ENCODE assay signal across 22 cellular contexts in the genomic region with DNA sequence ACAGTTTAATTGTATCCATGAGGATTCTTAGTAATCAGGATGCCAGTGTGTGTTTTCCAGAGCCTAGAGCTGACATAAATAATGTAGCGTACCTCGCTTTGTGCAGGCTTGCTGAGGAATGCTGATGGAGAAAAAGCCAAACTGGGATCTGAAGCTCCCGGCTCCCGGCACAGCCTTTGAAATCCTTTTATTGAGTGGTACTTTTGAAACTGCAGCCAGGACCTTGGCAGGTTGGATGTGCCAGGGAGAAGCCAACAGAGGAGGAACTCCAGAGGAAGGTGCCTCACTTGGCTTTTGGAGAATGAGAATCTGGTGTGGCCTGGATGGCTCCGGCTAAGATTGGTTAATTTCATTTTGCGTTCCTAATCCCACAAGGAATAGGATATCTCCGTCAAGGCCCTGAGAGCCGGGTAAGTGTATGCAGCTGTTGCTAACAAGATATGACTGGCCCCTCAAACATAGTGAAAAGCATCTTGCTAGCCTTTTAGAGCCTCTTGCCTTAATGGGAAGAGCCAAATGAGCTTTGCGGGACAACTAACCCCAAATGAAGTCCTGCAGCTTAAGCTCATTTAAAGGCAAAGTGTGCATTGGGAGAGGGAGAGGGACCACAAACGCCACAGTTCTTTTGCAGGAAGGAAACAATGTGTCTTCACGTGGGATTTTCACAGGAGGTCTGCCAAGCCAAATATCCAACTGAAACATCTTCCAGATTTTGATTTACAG.
A peak's percentile ranks its signal among the peaks of the same experiment; 100 is the strongest.
DNase-seq lines count a peak whose midpoint lies in the region; TF ChIP-seq lines count a peak whose summit lies in the region.
"Had no signal": no experiment of that assay in that cellular context is flagged by ENCODE, and none has a peak within 500 bp of the region (broad histone marks: within the 10 kb centered on the region; RNA-seq: fewer than 3 reads in every experiment).

No MANE protein-coding gene starts in this region.

- H3K27me3 ChIP-seq in esophagus squamous epithelium, result no peaks in the 10 kb centered on the region
- H3K27me3 ChIP-seq in vagina, result no peaks in the 10 kb centered on the region
- H3K27me3 ChIP-seq in colonic mucosa, result no peaks in the 10 kb centered on the region
- H3K27me3 ChIP-seq: thyroid gland had no signal

- H3K4me3 Mint-ChIP-seq in nephron progenitor cell (no peak overlapping the region), immature natural killer cell (no peak overlapping the region)
- H3K4me3 Mint-ChIP-seq: activated CD4-positive, alpha-beta T cell treated with anti-CD3 and anti-CD28 coated beads, Interleukin-2, amount 10 ng/mL, durations not matched to agents 24 days and 14 days; activated naive CD4-positive, alpha-beta T cell treated with anti-CD3 and anti-CD28 coated beads for 36 hours; activated T-cell treated with anti-CD3 and anti-CD28 coated beads, Interleukin-2, amount 50 U/mL, for 72 hours; CD4-positive, alpha-beta T cell; dendritic cell treated with granulocyte-macrophage colony-stimulating factor and Interleukin-4, amounts not matched to agents 40 ng/mL and 50 ng/mL, for 4 days; T-helper 2 cell treated with Interferon-gamma antibody and Interleukin-4, amounts not matched to agents 5 μg/mL and 100 μg/mL, for 36 hours had no signal

- H3K4me1 Mint-ChIP-seq in nephron progenitor cell (peaks cover 33% of the 10 kb centered on the region), immature natural killer cell (no peaks in the 10 kb centered on the region)
- H3K4me1 Mint-ChIP-seq: activated CD4-positive, alpha-beta T cell treated with anti-CD3 and anti-CD28 coated beads, Interleukin-2, amount 10 ng/mL, durations not matched to agents 24 days and 14 days had no signal

- peak overlapping the region; percentile 8 to 53 (median 13) for H3K4me3 ChIP-seq in esophagus squamous epithelium
- H3K4me3 ChIP-seq in vagina, result peak overlapping the region; percentile 10 to 23
- no peak overlapping the region for H3K4me3 ChIP-seq in colonic mucosa
- H3K4me3 ChIP-seq: lower lobe of right lung, thyroid gland had no signal

- H3K4me1 ChIP-seq in esophagus squamous epithelium (peaks cover 7 to 38% (median 8%) of the 10 kb centered on the region in 3 donors), vagina (no peaks in the 10 kb centered on the region), colonic mucosa (no peaks in the 10 kb centered on the region)
- H3K4me1 ChIP-seq: lower lobe of right lung, thyroid gland had no signal

- H3K27ac ChIP-seq in esophagus squamous epithelium, result peak overlapping the region; percentile 57 to 66 (median 62)
- no peak overlapping the region for H3K27ac ChIP-seq in vagina
- no peak overlapping the region for H3K27ac ChIP-seq in colonic mucosa
- H3K27ac ChIP-seq: lower lobe of right lung, thyroid gland had no signal

- H3K27ac Mint-ChIP-seq in nephron progenitor cell (peak overlapping the region; percentile 27), immature natural killer cell (no peak overlapping the region)
- H3K27ac Mint-ChIP-seq: activated CD4-positive, alpha-beta T cell treated with anti-CD3 and anti-CD28 coated beads, Interleukin-2, amount 10 ng/mL, durations not matched to agents 24 days and 14 days; activated naive CD4-positive, alpha-beta T cell treated with anti-CD3 and anti-CD28 coated beads for 36 hours; activated T-cell treated with anti-CD3 and anti-CD28 coated beads, Interleukin-2, amount 50 U/mL, for 72 hours; CD4-positive, alpha-beta T cell; dendritic cell treated with granulocyte-macrophage colony-stimulating factor and Interleukin-4, amounts not matched to agents 40 ng/mL and 50 ng/mL, for 4 days; T-helper 2 cell treated with Interferon-gamma antibody and Interleukin-4, amounts not matched to agents 5 μg/mL and 100 μg/mL, for 36 hours had no signal

- H3K9me3 ChIP-seq in esophagus squamous epithelium (no peaks in the 10 kb centered on the region), vagina (no peaks in the 10 kb centered on the region), colonic mucosa (no peaks in the 10 kb centered on the region)
- H3K9me3 ChIP-seq: lower lobe of right lung, thyroid gland had no signal

- DNase-seq in SK-N-DZ (ENCODE audit: low spot score), result peak; percentile 27
- no peak for DNase-seq in esophagus squamous epithelium (lab: John Stamatoyannopoulos, UW)
- no peak for DNase-seq in nephron progenitor cell
- DNase-seq in vagina (ENCODE audit: extremely low spot score in 2 of 2), result no peak
- no peak for DNase-seq in immature natural killer cell
- no peak for DNase-seq in kidney glomerular epithelial cell (lab: John Stamatoyannopoulos, UW)
- no peak for DNase-seq in colonic mucosa
- DNase-seq: activated CD4-positive, alpha-beta T cell treated with anti-CD3 and anti-CD28 coated beads, Interleukin-2, amount 10 ng/mL, durations not matched to agents 24 days and 14 days; activated naive CD4-positive, alpha-beta T cell treated with anti-CD3 and anti-CD28 coated beads for 36 hours; activated T-cell treated with anti-CD3 and anti-CD28 coated beads, Interleukin-2, amount 50 U/mL, for 72 hours; CD4-positive, alpha-beta T cell; DMS 273 treated with DMSO at 0.1 percent for 48 hours; foreskin melanocyte; lower lobe of right lung; MV-4-11; NCI-H1694 treated with DMSO at 0.1 percent for 48 hours; NCI-H526; stimulated activated CD4-positive, alpha-beta T cell treated with anti-CD3 and anti-CD28 coated beads, Interleukin-4, amount 100 ng/mL, for 1 hour; stimulated activated naive CD4-positive, alpha-beta T cell; thyroid gland had no signal

- H3K36me3 Mint-ChIP-seq in nephron progenitor cell (ENCODE audit: low read depth) (no peaks in the 10 kb centered on the region), immature natural killer cell (no peaks in the 10 kb centered on the region)

- H3K27me3 Mint-ChIP-seq in nephron progenitor cell (ENCODE audit: low read depth, poor library complexity) (peaks cover 10% of the 10 kb centered on the region), immature natural killer cell (ENCODE audit: low read depth in 3 of 3) (no peaks in the 10 kb centered on the region)
- H3K27me3 Mint-ChIP-seq: activated CD4-positive, alpha-beta T cell treated with anti-CD3 and anti-CD28 coated beads, Interleukin-2, amount 10 ng/mL, durations not matched to agents 24 days and 14 days; CD4-positive, alpha-beta T cell had no signal

- no peaks in the 10 kb centered on the region for H3K36me3 ChIP-seq in esophagus squamous epithelium
- no peaks in the 10 kb centered on the region for H3K36me3 ChIP-seq in vagina
- H3K36me3 ChIP-seq in colonic mucosa, result no peaks in the 10 kb centered on the region
- H3K36me3 ChIP-seq: lower lobe of right lung, thyroid gland had no signal

- H3K9me3 Mint-ChIP-seq in nephron progenitor cell (no peaks in the 10 kb centered on the region), immature natural killer cell (peaks cover 0 to 3% (median 0%) of the 10 kb centered on the region in 6 donors)
- H3K9me3 Mint-ChIP-seq: activated CD4-positive, alpha-beta T cell treated with anti-CD3 and anti-CD28 coated beads, Interleukin-2, amount 10 ng/mL, durations not matched to agents 24 days and 14 days; activated naive CD4-positive, alpha-beta T cell treated with anti-CD3 and anti-CD28 coated beads for 36 hours; activated T-cell treated with anti-CD3 and anti-CD28 coated beads, Interleukin-2, amount 50 U/mL, for 72 hours; CD4-positive, alpha-beta T cell; dendritic cell treated with granulocyte-macrophage colony-stimulating factor and Interleukin-4, amounts not matched to agents 40 ng/mL and 50 ng/mL, for 4 days; T-helper 2 cell treated with Interferon-gamma antibody and Interleukin-4, amounts not matched to agents 5 μg/mL and 100 μg/mL, for 36 hours had no signal

- intact Hi-C loops in esophagus squamous epithelium (cut with DNase I), result no loop called here
- intact Hi-C loops in vagina (cut with DNase I), result no loop called here
- intact Hi-C loops in colonic mucosa (cut with DNase I), result no loop called here

- H3K9ac ChIP-seq in colonic mucosa (ENCODE audit: low read depth in 2 of 2, low read length in 2 of 2), result no peak overlapping the region

- 34 to 35% methylated on average over 11 of the region's 11 CpGs for WGBS in esophagus squamous epithelium, 2 donors

- TF ChIP-seq CTCF in esophagus squamous epithelium (IDR thresholded peaks at IDR 0.05), result no peak
- no peak for TF ChIP-seq CTCF in nephron progenitor cell (IDR thresholded peaks at IDR 0.05)
- no peak for TF ChIP-seq CTCF in vagina (IDR thresholded peaks at IDR 0.05)
- TF ChIP-seq CTCF in colonic mucosa (IDR thresholded peaks at IDR 0.05), result no peak

- TF ChIP-seq POLR2A in esophagus squamous epithelium (IDR thresholded peaks at IDR 0.05) (no peak), vagina (IDR thresholded peaks at IDR 0.05) (no peak)

Comparison
In these comparisons a context has a peak if more than half of its experiments do, and no peak if none do; other contexts are left out.
1. H3K27ac ChIP-seq: peak in esophagus squamous epithelium (4 of 4); none in vagina (single experiment) and colonic mucosa (single experiment).